In genomic region chr2:145644820-145645302, GRCh38 we compare ENCODE assay signal across 7 cellular contexts.
DNase-seq lines count a peak whose midpoint lies in the region; ATAC-seq and TF ChIP-seq lines count a peak whose summit lies in the region.

No MANE protein-coding gene starts in this region.

- no peak overlapping the region for H3K27ac Mint-ChIP-seq in neural progenitor cell

- no peaks in the 10 kb centered on the region for H3K79me2 ChIP-seq in neural progenitor cell (ENCODE audit: low read depth)

- H3K4me1 ChIP-seq in neural progenitor cell = peaks cover 7% of the 10 kb centered on the region

- no peak for TF ChIP-seq CTCF in neural progenitor cell (IDR thresholded peaks at IDR 0.05)

- H3K9ac ChIP-seq in neural progenitor cell = no peak overlapping the region

- H3K9me3 Mint-ChIP-seq in neural progenitor cell = no peaks in the 10 kb centered on the region

- H3K27me3 ChIP-seq in neural progenitor cell = no peaks in the 10 kb centered on the region

- no peak overlapping the region for H3K4me3 Mint-ChIP-seq in neural progenitor cell

- no peak overlapping the region for H3K4me3 ChIP-seq in neural progenitor cell

- no peak overlapping the region for H3K27ac ChIP-seq in neural progenitor cell

- H3K9me3 ChIP-seq in neural progenitor cell (ENCODE audit: low read depth) = no peaks in the 10 kb centered on the region

- DNase-seq in neural progenitor cell (ENCODE audit: low spot score) (peak; percentile 25), CD1c-positive myeloid dendritic cell (ENCODE audit: extremely low spot score) (no peak), cerebellum (ENCODE audit: low spot score) (no peak), germinal center (ENCODE audit: low spot score) (no peak)

- H3K36me3 Mint-ChIP-seq in neural progenitor cell = no peaks in the 10 kb centered on the region

- no peaks in the 10 kb centered on the region for H4K20me1 ChIP-seq in neural progenitor cell (ENCODE audit: low read depth)

- H2AFZ ChIP-seq in neural progenitor cell (replicated peaks) = peak overlapping the region; percentile 71

- no peak overlapping the region for H3K4me2 ChIP-seq in neural progenitor cell

- no peaks in the 10 kb centered on the region for H3K4me1 Mint-ChIP-seq in neural progenitor cell

- no peaks in the 10 kb centered on the region for H3K27me3 Mint-ChIP-seq in neural progenitor cell (ENCODE audit: insufficient read depth, low read depth)

- no peaks in the 10 kb centered on the region for H3K36me3 ChIP-seq in neural progenitor cell

- no peaks in the 10 kb centered on the region for H3F3A ChIP-seq in neural progenitor cell (ENCODE audit: low read depth)

- peak; percentile 95 for ATAC-seq in GM19023 (IDR thresholded peaks at IDR 0.05; ENCODE audit: unreplicated experiment)
- peak; percentile 99 for ATAC-seq in HG02610 (IDR thresholded peaks at IDR 0.05; ENCODE audit: unreplicated experiment)
- peak; percentile 98 for ATAC-seq in HG03565 (IDR thresholded peaks at IDR 0.05; ENCODE audit: unreplicated experiment)
